Comparison of ENCODE assay signal across 2 cellular contexts in genomic region chr11:12170501-12170900, GRCh38.
TF ChIP-seq lines count a peak whose summit lies in the region.

No MANE protein-coding gene starts in this region.

TF ChIP-seq in SK-N-SH, 30 proteins besides CTCF, POLR2A, EP300 and RAD21:
- no peak for TF ChIP-seq FOSL2 (IDR thresholded peaks at IDR 0.05; ENCODE audit: borderline replicate concordance, low read depth)
- no peak for TF ChIP-seq NFIC (IDR thresholded peaks at IDR 0.05; ENCODE audit: borderline replicate concordance)
- no peak for TF ChIP-seq USF2 (IDR thresholded peaks at IDR 0.05; ENCODE audit: borderline replicate concordance, low read depth, low read length)
- TF ChIP-seq JUND (IDR thresholded peaks at IDR 0.05), result no peak
- TF ChIP-seq USF1 (IDR thresholded peaks at IDR 0.05; ENCODE audit: borderline replicate concordance, low read depth), result no peak
- no peak for TF ChIP-seq RFX5 (IDR thresholded peaks at IDR 0.05; ENCODE audit: low read length)
- TF ChIP-seq MXI1 (IDR thresholded peaks at IDR 0.05; ENCODE audit: low read depth, low read length), result no peak
- no peak for TF ChIP-seq SIN3A (IDR thresholded peaks at IDR 0.05; ENCODE audit: borderline replicate concordance, low read depth, low read length)
- no peak for TF ChIP-seq FOXJ3 (CRISPR knock-in tag; IDR thresholded peaks at IDR 0.05)
- no peak for TF ChIP-seq MAX (IDR thresholded peaks at IDR 0.05; ENCODE audit: low read depth)
- TF ChIP-seq GABPA (IDR thresholded peaks at IDR 0.05; ENCODE audit: low read depth), result no peak
- TF ChIP-seq YY1 (IDR thresholded peaks at IDR 0.05; ENCODE audit: low read depth), result no peak
- TF ChIP-seq TEAD4 (IDR thresholded peaks at IDR 0.05; ENCODE audit: borderline replicate concordance, insufficient read depth), result no peak
- no peak for TF ChIP-seq PBX3 (IDR thresholded peaks at IDR 0.05)
- TF ChIP-seq ELF1 (IDR thresholded peaks at IDR 0.05), result no peak
- TF ChIP-seq POLR2AphosphoS5 (IDR thresholded peaks at IDR 0.05; ENCODE audit: low read depth, low read length), result no peak

TF ChIP-seq in SK-N-SH treated with all-trans-retinoic acid at 6 μM for 48 hours, 23 proteins besides CTCF, POLR2A, EP300 and RAD21:
- TF ChIP-seq ZNF8 (CRISPR knock-in tag; IDR thresholded peaks at IDR 0.05), result no peak
- no peak for TF ChIP-seq RARB (CRISPR knock-in tag; IDR thresholded peaks at IDR 0.05)
- no peak for TF ChIP-seq PATZ1 (CRISPR knock-in tag; IDR thresholded peaks at IDR 0.05; ENCODE audit: borderline replicate concordance)
- no peak for TF ChIP-seq TSHZ2 (CRISPR knock-in tag; IDR thresholded peaks at IDR 0.05)
- no peak for TF ChIP-seq TOX (CRISPR knock-in tag; IDR thresholded peaks at IDR 0.05; ENCODE audit: borderline replicate concordance)
- no peak for TF ChIP-seq CSRNP3 (CRISPR knock-in tag; IDR thresholded peaks at IDR 0.05)
- no peak for TF ChIP-seq TCF4 (CRISPR knock-in tag; IDR thresholded peaks at IDR 0.05; ENCODE audit: borderline replicate concordance)
- no peak for TF ChIP-seq ZNF565 (CRISPR knock-in tag; conservative IDR thresholded peaks at IDR 0.05; ENCODE audit: low read depth)
- no peak for TF ChIP-seq ISL1 (CRISPR knock-in tag; IDR thresholded peaks at IDR 0.05)
- no peak for TF ChIP-seq CREB5 (CRISPR knock-in tag; IDR thresholded peaks at IDR 0.05; ENCODE audit: low read depth)
- no peak for TF ChIP-seq CSDC2 (CRISPR knock-in tag; IDR thresholded peaks at IDR 0.05)
- TF ChIP-seq OSR1 (CRISPR knock-in tag; IDR thresholded peaks at IDR 0.05), result no peak
- TF ChIP-seq ZNF70 (CRISPR knock-in tag; IDR thresholded peaks at IDR 0.05), result no peak
- no peak for TF ChIP-seq ZFP3 (CRISPR knock-in tag; IDR thresholded peaks at IDR 0.05)
- TF ChIP-seq POU6F1 (CRISPR knock-in tag; IDR thresholded peaks at IDR 0.05; ENCODE audit: borderline replicate concordance, low read depth), result no peak
- no peak for TF ChIP-seq ZC3H10 (CRISPR knock-in tag; IDR thresholded peaks at IDR 0.05)
